Comparison of ENCODE assay signal across 1 cellular context in genomic region chr22:50599816-50600454, GRCh38.
A peak's percentile ranks its signal among the peaks of the same experiment; 100 is the strongest.
TF ChIP-seq lines count a peak whose summit lies in the region.

No MANE protein-coding gene starts in this region.

TF ChIP-seq in HEK293, 187 proteins besides CTCF, POLR2A, EP300 and RAD21 (continued from another document):
- TF ChIP-seq ZNF366 (tag by site-specific recombination; conservative IDR thresholded peaks at IDR 0.05) (no peak), ZNF302 (tag by site-specific recombination; IDR thresholded peaks at IDR 0.05; ENCODE audit: low read depth) (no peak), ZFHX2 (tag by site-specific recombination; conservative IDR thresholded peaks at IDR 0.05) (0 out of 2 replicates have a peak, but pooled peaks have one; percentile 24), ZNF416 (tag by site-specific recombination; IDR thresholded peaks at IDR 0.05) (no peak), ZNF610 (tag by site-specific recombination; IDR thresholded peaks at IDR 0.05; ENCODE audit: borderline replicate concordance) (no peak), ZNF214 (tag by site-specific recombination; IDR thresholded peaks at IDR 0.05; ENCODE audit: borderline replicate concordance) (no peak), PBX3 (CRISPR knock-in tag; IDR thresholded peaks at IDR 0.05) (peak; percentile 96), ZBTB49 (tag by site-specific recombination; IDR thresholded peaks at IDR 0.05; ENCODE audit: low read depth) (no peak), ZBTB1 (tag by site-specific recombination; IDR thresholded peaks at IDR 0.05) (no peak), ZNF18 (tag by site-specific recombination; IDR thresholded peaks at IDR 0.05) (no peak), GLIS2 (tag by site-specific recombination; IDR thresholded peaks at IDR 0.05) (peak; percentile 64), ZNF48 (tag by site-specific recombination; IDR thresholded peaks at IDR 0.05) (no peak), ZBTB17 (tag by site-specific recombination; IDR thresholded peaks at IDR 0.05) (peak; percentile 44), YY1 (tag by site-specific recombination; IDR thresholded peaks at IDR 0.05) (0 out of 2 replicates have a peak, but pooled peaks have one; percentile 15), ZNF174 (tag by site-specific recombination; IDR thresholded peaks at IDR 0.05) (no peak), FEZF1 (tag by site-specific recombination; IDR thresholded peaks at IDR 0.05) (no peak), ZNF10 (tag by site-specific recombination; IDR thresholded peaks at IDR 0.05) (no peak), ZIC2 (tag by site-specific recombination; IDR thresholded peaks at IDR 0.05) (no peak), ZEB2 (tag by site-specific recombination; IDR thresholded peaks at IDR 0.05) (no peak), ZNF394 (tag by site-specific recombination; IDR thresholded peaks at IDR 0.05; ENCODE audit: borderline replicate concordance) (no peak), ZNF768 (tag by site-specific recombination; IDR thresholded peaks at IDR 0.05) (no peak), ZNF585B (tag by site-specific recombination; IDR thresholded peaks at IDR 0.05) (no peak), SCRT1 (tag by site-specific recombination; IDR thresholded peaks at IDR 0.05; ENCODE audit: borderline replicate concordance) (no peak), ZNF473 (tag by site-specific recombination; IDR thresholded peaks at IDR 0.05) (no peak), SP2 (tag by site-specific recombination; IDR thresholded peaks at IDR 0.05) (no peak), KLF9 (tag by site-specific recombination; IDR thresholded peaks at IDR 0.05; ENCODE audit: low read depth) (no peak), ZNF776 (tag by site-specific recombination; IDR thresholded peaks at IDR 0.05; ENCODE audit: borderline replicate concordance) (no peak), ZFP41 (tag by site-specific recombination; IDR thresholded peaks at IDR 0.05; ENCODE audit: borderline replicate concordance) (no peak), ZNF155 (tag by site-specific recombination; IDR thresholded peaks at IDR 0.05) (no peak), ZNF146 (tag by site-specific recombination; IDR thresholded peaks at IDR 0.05) (no peak), IKZF3 (tag by site-specific recombination; IDR thresholded peaks at IDR 0.05) (0 out of 2 replicates have a peak, but pooled peaks have one; percentile 11), ZNF138 (tag by site-specific recombination; IDR thresholded peaks at IDR 0.05; ENCODE audit: borderline replicate concordance) (no peak), ZNF654 (tag by site-specific recombination; IDR thresholded peaks at IDR 0.05; ENCODE audit: low read depth) (no peak)
- TF ChIP-seq, protein P1, sequence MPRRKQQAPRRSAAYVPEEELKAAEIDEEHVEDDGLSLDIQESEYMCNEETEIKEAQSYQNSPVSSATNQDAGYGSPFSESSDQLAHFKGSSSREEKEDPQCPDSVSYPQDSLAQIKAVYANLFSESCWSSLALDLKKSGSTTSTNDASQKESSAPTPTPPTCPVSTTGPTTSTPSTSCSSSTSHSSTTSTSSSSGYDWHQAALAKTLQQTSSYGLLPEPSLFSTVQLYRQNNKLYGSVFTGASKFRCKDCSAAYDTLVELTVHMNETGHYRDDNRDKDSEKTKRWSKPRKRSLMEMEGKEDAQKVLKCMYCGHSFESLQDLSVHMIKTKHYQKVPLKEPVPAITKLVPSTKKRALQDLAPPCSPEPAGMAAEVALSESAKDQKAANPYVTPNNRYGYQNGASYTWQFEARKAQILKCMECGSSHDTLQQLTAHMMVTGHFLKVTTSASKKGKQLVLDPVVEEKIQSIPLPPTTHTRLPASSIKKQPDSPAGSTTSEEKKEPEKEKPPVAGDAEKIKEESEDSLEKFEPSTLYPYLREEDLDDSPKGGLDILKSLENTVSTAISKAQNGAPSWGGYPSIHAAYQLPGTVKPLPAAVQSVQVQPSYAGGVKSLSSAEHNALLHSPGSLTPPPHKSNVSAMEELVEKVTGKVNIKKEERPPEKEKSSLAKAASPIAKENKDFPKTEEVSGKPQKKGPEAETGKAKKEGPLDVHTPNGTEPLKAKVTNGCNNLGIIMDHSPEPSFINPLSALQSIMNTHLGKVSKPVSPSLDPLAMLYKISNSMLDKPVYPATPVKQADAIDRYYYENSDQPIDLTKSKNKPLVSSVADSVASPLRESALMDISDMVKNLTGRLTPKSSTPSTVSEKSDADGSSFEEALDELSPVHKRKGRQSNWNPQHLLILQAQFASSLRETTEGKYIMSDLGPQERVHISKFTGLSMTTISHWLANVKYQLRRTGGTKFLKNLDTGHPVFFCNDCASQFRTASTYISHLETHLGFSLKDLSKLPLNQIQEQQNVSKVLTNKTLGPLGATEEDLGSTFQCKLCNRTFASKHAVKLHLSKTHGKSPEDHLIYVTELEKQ (tag by site-specific recombination; IDR thresholded peaks at IDR 0.05; ENCODE audit: borderline replicate concordance), result no peak
- TF ChIP-seq, protein P2, sequence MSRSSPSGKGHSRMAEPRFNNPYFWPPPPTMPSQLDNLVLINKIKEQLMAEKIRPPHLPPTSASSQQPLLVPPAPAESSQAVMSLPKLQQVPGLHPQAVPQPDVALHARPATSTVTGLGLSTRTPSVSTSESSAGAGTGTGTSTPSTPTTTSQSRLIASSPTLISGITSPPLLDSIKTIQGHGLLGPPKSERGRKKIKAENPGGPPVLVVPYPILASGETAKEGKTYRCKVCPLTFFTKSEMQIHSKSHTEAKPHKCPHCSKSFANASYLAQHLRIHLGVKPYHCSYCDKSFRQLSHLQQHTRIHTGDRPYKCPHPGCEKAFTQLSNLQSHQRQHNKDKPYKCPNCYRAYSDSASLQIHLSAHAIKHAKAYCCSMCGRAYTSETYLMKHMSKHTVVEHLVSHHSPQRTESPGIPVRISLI (tag by site-specific recombination; IDR thresholded peaks at IDR 0.05), result no peak
